Comparison of ENCODE assay signal across 23 cellular contexts in the genomic region with DNA sequence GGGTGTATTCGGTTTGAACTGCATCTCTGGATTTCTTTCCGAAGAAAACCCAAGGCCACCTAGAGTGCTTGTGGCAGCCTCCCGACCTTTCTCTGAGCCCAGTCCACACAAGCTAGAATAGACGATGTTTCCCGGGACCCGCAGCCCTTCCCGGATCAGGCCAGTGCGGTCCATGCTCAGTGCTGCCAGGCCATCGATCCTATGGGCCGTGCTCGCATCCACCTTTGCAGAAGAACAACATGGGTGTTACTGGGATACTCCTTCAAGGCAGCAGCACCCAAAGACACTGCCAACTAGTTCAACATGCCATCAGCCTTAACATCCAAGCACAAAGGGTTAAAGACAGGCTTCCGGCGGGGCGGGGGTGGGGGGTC.
"Had no signal": no experiment of that assay in that cellular context is flagged by ENCODE, and none has a peak within 500 bp of the region (broad histone marks: within the 10 kb centered on the region; RNA-seq: fewer than 3 reads in every experiment).

No MANE protein-coding gene starts in this region.

- H3K4me1 ChIP-seq: colonic mucosa, esophagus squamous epithelium, foreskin keratinocyte had no signal

- H3K4me3 ChIP-seq: colonic mucosa, coronary artery, dorsolateral prefrontal cortex, esophagus muscularis mucosa, esophagus squamous epithelium, gastrocnemius medialis, gastroesophageal sphincter, heart left ventricle, heart right ventricle had no signal

- H3K27me3 Mint-ChIP-seq: effector memory CD8-positive, alpha-beta T cell had no signal

- H3K36me3 ChIP-seq: colonic mucosa had no signal

- H3K27me3 ChIP-seq: colonic mucosa, esophagus squamous epithelium, foreskin keratinocyte, gastrocnemius medialis, gastroesophageal sphincter had no signal

- DNase-seq: colonic mucosa; cortex of kidney; dermis blood vessel endothelial cell; effector CD8-positive, alpha-beta T cell; effector memory CD4-positive, alpha-beta T cell; effector memory CD8-positive, alpha-beta T cell; endodermal cell; erythroblast; esophagus squamous epithelium; foreskin fibroblast; foreskin keratinocyte; foreskin melanocyte; gastrocnemius medialis; glutamatergic neuron; heart left ventricle; heart right ventricle had no signal

- H3K9me3 Mint-ChIP-seq: dendritic cell treated with granulocyte-macrophage colony-stimulating factor and Interleukin-4, amounts not matched to agents 40 ng/mL and 50 ng/mL, for 4 days; effector memory CD8-positive, alpha-beta T cell had no signal

- H3K9me3 ChIP-seq: colonic mucosa, esophagus muscularis mucosa, esophagus squamous epithelium, gastrocnemius medialis, gastroesophageal sphincter, heart left ventricle, heart right ventricle had no signal

- H3K27ac Mint-ChIP-seq: dendritic cell treated with granulocyte-macrophage colony-stimulating factor and Interleukin-4, amounts not matched to agents 40 ng/mL and 50 ng/mL, for 4 days; effector memory CD8-positive, alpha-beta T cell; endodermal cell had no signal

- H3K4me3 Mint-ChIP-seq: dendritic cell treated with granulocyte-macrophage colony-stimulating factor and Interleukin-4, amounts not matched to agents 40 ng/mL and 50 ng/mL, for 4 days; effector memory CD8-positive, alpha-beta T cell; endodermal cell had no signal

- H3K27ac ChIP-seq: colonic mucosa, coronary artery, epithelial cell of prostate, esophagus muscularis mucosa, esophagus squamous epithelium, foreskin keratinocyte, gastroesophageal sphincter, heart left ventricle, heart right ventricle had no signal

- ATAC-seq: effector memory CD8-positive, alpha-beta T cell; esophagus mucosa; foreskin keratinocyte; gastrocnemius medialis; gastroesophageal sphincter; heart left ventricle had no signal
